ENCODE assay signal across 14 cellular contexts in the genomic region with DNA sequence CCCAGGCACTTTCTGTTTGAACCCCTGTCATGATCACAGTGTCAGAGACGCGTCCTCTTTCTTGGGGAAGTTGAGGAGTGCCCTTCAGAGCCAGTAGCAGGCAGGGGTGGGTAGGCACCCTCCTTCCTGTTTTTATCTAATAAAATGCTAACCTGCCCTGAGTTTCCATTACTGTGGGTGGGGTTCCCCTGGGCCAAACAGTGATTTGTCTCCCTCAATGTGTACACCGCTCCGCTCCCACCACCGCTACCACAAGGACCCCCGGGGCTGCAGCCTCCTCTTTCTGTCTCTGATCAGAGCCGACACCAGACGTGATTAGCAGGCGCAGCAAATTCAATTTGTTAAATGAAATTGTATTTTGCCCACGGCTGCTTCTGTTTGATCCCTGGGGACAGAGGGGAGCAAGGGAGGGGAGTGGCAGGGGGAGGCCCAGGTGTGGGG. TPM values are rescaled to one million over a fixed set of nuclear protein-coding genes. Genes with fewer than 3 reads are reported as not detected.
DNase-seq lines count a peak whose midpoint lies in the region; ATAC-seq and TF ChIP-seq lines count a peak whose summit lies in the region.
"Had no signal": no experiment of that assay in that cellular context is flagged by ENCODE, and none has a peak within 500 bp of the region (broad histone marks: within the 10 kb centered on the region; RNA-seq: fewer than 3 reads in every experiment).

No MANE protein-coding gene starts in this region.

- intact Hi-C loops in activated CD4-positive, alpha-beta memory T cell treated with anti-CD3 and anti-CD28 coated beads for 36 hours (cut with micrococcal nuclease) = loop anchor here (5.0 kb wide), 1 partner anchor 288 kb away; a partner anchor contains a TSS
- intact Hi-C loops in activated CD4-positive, alpha-beta T cell treated with anti-CD3 and anti-CD28 coated beads, Interleukin-2, amount 10 ng/mL, durations not matched to agents 24 days and 14 days (cut with micrococcal nuclease) = no loop called here

- no peaks in the 10 kb centered on the region for H3K9me3 Mint-ChIP-seq in activated CD4-positive, alpha-beta memory T cell treated with anti-CD3 and anti-CD28 coated beads for 36 hours
- H3K9me3 Mint-ChIP-seq in activated CD4-positive, alpha-beta memory T cell treated with anti-CD3 and anti-CD28 coated beads, Interleukin-2, amount 10 ng/mL, durations not matched to agents 7 days and 5 days = no peaks in the 10 kb centered on the region
- H3K9me3 Mint-ChIP-seq in endothelial cell (ENCODE audit: unreplicated experiment) = no peaks in the 10 kb centered on the region
- H3K9me3 Mint-ChIP-seq in activated CD4-positive, alpha-beta T cell treated with anti-CD3 and anti-CD28 coated beads, Interleukin-2, amount 10 ng/mL, durations not matched to agents 24 days and 14 days = no peaks in the 10 kb centered on the region

- peaks cover 57% of the 10 kb centered on the region for H3K36me3 ChIP-seq in OCI-LY1 (ENCODE audit: insufficient read depth, low read length)

- peaks cover 17% of the 10 kb centered on the region for H3K79me2 ChIP-seq in OCI-LY1 (ENCODE audit: insufficient read depth, low read length)

- H4K20me1 ChIP-seq in OCI-LY1 (ENCODE audit: insufficient read depth, low read length) = no peaks in the 10 kb centered on the region

- H3K4me3 Mint-ChIP-seq in activated CD4-positive, alpha-beta memory T cell treated with anti-CD3 and anti-CD28 coated beads for 36 hours = no peak overlapping the region
- no peak overlapping the region for H3K4me3 Mint-ChIP-seq in activated CD4-positive, alpha-beta memory T cell treated with anti-CD3 and anti-CD28 coated beads, Interleukin-2, amount 10 ng/mL, durations not matched to agents 7 days and 5 days
- H3K4me3 Mint-ChIP-seq in endothelial cell (ENCODE audit: unreplicated experiment) = peak overlapping the region; percentile 59
- H3K4me3 Mint-ChIP-seq in activated CD4-positive, alpha-beta T cell treated with anti-CD3 and anti-CD28 coated beads, Interleukin-2, amount 10 ng/mL, durations not matched to agents 24 days and 14 days = no peak overlapping the region

- CTCF ChIA-PET in activated CD4-positive, alpha-beta memory T cell treated with anti-CD3 and anti-CD28 coated beads for 36 hours (lab: Charles Lee) = interaction anchor here (1.6 to 1.7 kb wide), 2 partner anchors 10 to 20 kb away, joined by 5 to 6 read pairs; no protein-coding TSS in a partner anchor
- CTCF ChIA-PET in activated CD4-positive, alpha-beta memory T cell treated with anti-CD3 and anti-CD28 coated beads, Interleukin-2, amount 10 ng/mL, durations not matched to agents 7 days and 5 days (lab: Charles Lee) = no interaction called here

- POLR2A ChIA-PET in activated CD4-positive, alpha-beta memory T cell treated with anti-CD3 and anti-CD28 coated beads for 36 hours (lab: Charles Lee) = no interaction called here
- POLR2A ChIA-PET in activated CD4-positive, alpha-beta memory T cell treated with anti-CD3 and anti-CD28 coated beads, Interleukin-2, amount 10 ng/mL, durations not matched to agents 7 days and 5 days (lab: Charles Lee) = no interaction called here

- peak overlapping the region; percentile 62 for H3K4me2 ChIP-seq in OCI-LY1 (ENCODE audit: low read length)

- H2AFZ ChIP-seq in OCI-LY1 (ENCODE audit: low read length) = no peak overlapping the region

- peak overlapping the region; percentile 50 for H3K4me3 ChIP-seq in OCI-LY1 (ENCODE audit: low read depth, low read length, poor library complexity, severe bottlenecking)

- no peak for TF ChIP-seq CTCF in OCI-LY1 (IDR thresholded peaks at IDR 0.05; ENCODE audit: low read length)
- no peak for TF ChIP-seq CTCF in endothelial cell (IDR thresholded peaks at IDR 0.05; ENCODE audit: unreplicated experiment)

- H3K27ac ChIP-seq in OCI-LY1 (ENCODE audit: low read depth, low read length, poor library complexity, severe bottlenecking) = peak overlapping the region; percentile 97
- H3K27ac ChIP-seq: neutrophil had no signal

- peaks cover 8% of the 10 kb centered on the region; the same call in 1 of the 2 replicates for H3F3A ChIP-seq in OCI-LY1 (ENCODE audit: insufficient read depth, low read length)

- peaks cover 89% of the 10 kb centered on the region for H3K4me1 ChIP-seq in OCI-LY1 (ENCODE audit: insufficient read depth, low read length, severe bottlenecking)

- no peak for DNase-seq in activated CD4-positive, alpha-beta memory T cell treated with anti-CD3 and anti-CD28 coated beads for 36 hours
- no peak for DNase-seq in activated CD4-positive, alpha-beta memory T cell treated with anti-CD3 and anti-CD28 coated beads, Interleukin-2, amount 10 ng/mL, durations not matched to agents 7 days and 5 days
- no peak for DNase-seq in endothelial cell (ENCODE audit: low spot score)
- DNase-seq in stimulated activated CD8-positive, alpha-beta memory T cell treated with anti-CD3 and anti-CD28 coated beads, Interleukin-4, amount 100 ng/mL, for 48 hours = peak; percentile 22
- DNase-seq in activated CD4-positive, alpha-beta T cell treated with anti-CD3 and anti-CD28 coated beads, Interleukin-2, amount 10 ng/mL, durations not matched to agents 24 days and 14 days = no peak
- DNase-seq: activated CD8-positive, alpha-beta memory T cell treated with anti-CD3 and anti-CD28 coated beads, Interleukin-2, amount 50 U/mL, for 4 hours; effector CD4-positive, alpha-beta T cell; left colon; NCI-H1092 treated with DMSO at 0.1 percent for 48 hours had no signal

- H3K9me3 ChIP-seq in OCI-LY1 (ENCODE audit: low read length) = no peaks in the 10 kb centered on the region
- H3K9me3 ChIP-seq: neutrophil had no signal

- H3K36me3 Mint-ChIP-seq in activated CD4-positive, alpha-beta memory T cell treated with anti-CD3 and anti-CD28 coated beads for 36 hours = peaks cover 55% of the 10 kb centered on the region
- H3K36me3 Mint-ChIP-seq in activated CD4-positive, alpha-beta memory T cell treated with anti-CD3 and anti-CD28 coated beads, Interleukin-2, amount 10 ng/mL, durations not matched to agents 7 days and 5 days (ENCODE audit: low read depth) = peaks cover 70% of the 10 kb centered on the region
- H3K36me3 Mint-ChIP-seq in endothelial cell (ENCODE audit: low read depth, unreplicated experiment) = peaks cover 29% of the 10 kb centered on the region
- peaks cover 55% of the 10 kb centered on the region for H3K36me3 Mint-ChIP-seq in activated CD4-positive, alpha-beta T cell treated with anti-CD3 and anti-CD28 coated beads, Interleukin-2, amount 10 ng/mL, durations not matched to agents 24 days and 14 days (ENCODE audit: low read depth)

- H3K4me1 Mint-ChIP-seq in activated CD4-positive, alpha-beta memory T cell treated with anti-CD3 and anti-CD28 coated beads for 36 hours (ENCODE audit: low read depth) = peaks cover 58% of the 10 kb centered on the region
- peaks cover 75% of the 10 kb centered on the region for H3K4me1 Mint-ChIP-seq in activated CD4-positive, alpha-beta memory T cell treated with anti-CD3 and anti-CD28 coated beads, Interleukin-2, amount 10 ng/mL, durations not matched to agents 7 days and 5 days
- peaks cover 26% of the 10 kb centered on the region for H3K4me1 Mint-ChIP-seq in endothelial cell (ENCODE audit: unreplicated experiment)
- H3K4me1 Mint-ChIP-seq in activated CD4-positive, alpha-beta T cell treated with anti-CD3 and anti-CD28 coated beads, Interleukin-2, amount 10 ng/mL, durations not matched to agents 24 days and 14 days = peaks cover 52% of the 10 kb centered on the region

- H3K9me2 ChIP-seq in OCI-LY1 (ENCODE audit: low read depth, low read length) = no peaks in the 10 kb centered on the region

- peaks cover 18% of the 10 kb centered on the region for H3K27me3 Mint-ChIP-seq in activated CD4-positive, alpha-beta memory T cell treated with anti-CD3 and anti-CD28 coated beads for 36 hours
- H3K27me3 Mint-ChIP-seq in activated CD4-positive, alpha-beta memory T cell treated with anti-CD3 and anti-CD28 coated beads, Interleukin-2, amount 10 ng/mL, durations not matched to agents 7 days and 5 days = peaks cover 19% of the 10 kb centered on the region
- peaks cover 31% of the 10 kb centered on the region for H3K27me3 Mint-ChIP-seq in endothelial cell (ENCODE audit: unreplicated experiment)
- peaks cover 17% of the 10 kb centered on the region for H3K27me3 Mint-ChIP-seq in activated CD4-positive, alpha-beta T cell treated with anti-CD3 and anti-CD28 coated beads, Interleukin-2, amount 10 ng/mL, durations not matched to agents 24 days and 14 days

- ATAC-seq in GM18517 (IDR thresholded peaks at IDR 0.05; ENCODE audit: unreplicated experiment) (no peak), HG02885 (IDR thresholded peaks at IDR 0.05; ENCODE audit: poor library complexity, unreplicated experiment) (no peak)
- ATAC-seq: left colon, Panc1 had no signal

- no peaks in the 10 kb centered on the region for H3K27me3 ChIP-seq in OCI-LY1 (ENCODE audit: insufficient read depth, low read length)

- peak overlapping the region; percentile 58; the same call in 1 of the 2 replicates for H3K9ac ChIP-seq in OCI-LY1 (ENCODE audit: low read length)

- H3K27ac Mint-ChIP-seq in activated CD4-positive, alpha-beta memory T cell treated with anti-CD3 and anti-CD28 coated beads for 36 hours = peak overlapping the region; percentile 3
- H3K27ac Mint-ChIP-seq in activated CD4-positive, alpha-beta memory T cell treated with anti-CD3 and anti-CD28 coated beads, Interleukin-2, amount 10 ng/mL, durations not matched to agents 7 days and 5 days = no peak overlapping the region
- peak overlapping the region; percentile 48 for H3K27ac Mint-ChIP-seq in endothelial cell (ENCODE audit: unreplicated experiment)
- H3K27ac Mint-ChIP-seq in activated CD4-positive, alpha-beta T cell treated with anti-CD3 and anti-CD28 coated beads, Interleukin-2, amount 10 ng/mL, durations not matched to agents 24 days and 14 days = no peak overlapping the region

RNA-seq across cellular contexts. Expression of a gene that starts 5.1 kb away (rescaled TPM):
- total RNA-seq in activated CD4-positive, alpha-beta memory T cell treated with anti-CD3 and anti-CD28 coated beads for 36 hours = 100 to 1,000 TPM; 401 to 404 TPM
- total RNA-seq in activated CD4-positive, alpha-beta memory T cell treated with anti-CD3 and anti-CD28 coated beads, Interleukin-2, amount 10 ng/mL, durations not matched to agents 7 days and 5 days = 100 to 1,000 TPM; 224 to 244 TPM
- 63.3 TPM for total RNA-seq in endothelial cell (ENCODE audit: unreplicated experiment)
- total RNA-seq in activated CD4-positive, alpha-beta T cell treated with anti-CD3 and anti-CD28 coated beads, Interleukin-2, amount 10 ng/mL, durations not matched to agents 24 days and 14 days = 297 and 310 TPM in 2 replicates

RNA-seq across cellular contexts. Expression of a gene that starts 16.4 kb away (rescaled TPM):
- 1 to 10 TPM; 1.9 to 2.0 TPM for total RNA-seq in activated CD4-positive, alpha-beta memory T cell treated with anti-CD3 and anti-CD28 coated beads for 36 hours
- total RNA-seq in activated CD4-positive, alpha-beta memory T cell treated with anti-CD3 and anti-CD28 coated beads, Interleukin-2, amount 10 ng/mL, durations not matched to agents 7 days and 5 days = 1 to 10 TPM; 4.1 to 4.5 TPM
- 3.3 TPM for total RNA-seq in endothelial cell (ENCODE audit: unreplicated experiment)
- 4.9 and 5.5 TPM in 2 replicates for total RNA-seq in activated CD4-positive, alpha-beta T cell treated with anti-CD3 and anti-CD28 coated beads, Interleukin-2, amount 10 ng/mL, durations not matched to agents 24 days and 14 days

RNA-seq across cellular contexts. Expression of a gene that starts 18.0 kb away (rescaled TPM):
- under 1 TPM; 0.24 to 0.46 TPM for total RNA-seq in activated CD4-positive, alpha-beta memory T cell treated with anti-CD3 and anti-CD28 coated beads for 36 hours
- total RNA-seq in activated CD4-positive, alpha-beta memory T cell treated with anti-CD3 and anti-CD28 coated beads, Interleukin-2, amount 10 ng/mL, durations not matched to agents 7 days and 5 days = 1 to 10 TPM in 1 of 2 experiments, under 1 TPM in 1; 0.81 to 1.1 TPM
- total RNA-seq in endothelial cell (ENCODE audit: unreplicated experiment) = not detected
- 0.47 and 0.73 TPM in 2 replicates for total RNA-seq in activated CD4-positive, alpha-beta T cell treated with anti-CD3 and anti-CD28 coated beads, Interleukin-2, amount 10 ng/mL, durations not matched to agents 24 days and 14 days
- total RNA-seq: left colon had no signal

Comparison
In these comparisons a context has a peak if more than half of its experiments do, and no peak if none do; other contexts are left out.
1. H3K27ac Mint-ChIP-seq: peak in activated CD4-positive, alpha-beta memory T cell treated with anti-CD3 and anti-CD28 coated beads for 36 hours (single experiment) and endothelial cell (single experiment); none in activated CD4-positive, alpha-beta memory T cell treated with anti-CD3 and anti-CD28 coated beads, Interleukin-2, amount 10 ng/mL, durations not matched to agents 7 days and 5 days (single experiment) and activated CD4-positive, alpha-beta T cell treated with anti-CD3 and anti-CD28 coated beads, Interleukin-2, amount 10 ng/mL, durations not matched to agents 24 days and 14 days (single experiment).